ENCODE assay signal across 23 cellular contexts in the genomic region with DNA sequence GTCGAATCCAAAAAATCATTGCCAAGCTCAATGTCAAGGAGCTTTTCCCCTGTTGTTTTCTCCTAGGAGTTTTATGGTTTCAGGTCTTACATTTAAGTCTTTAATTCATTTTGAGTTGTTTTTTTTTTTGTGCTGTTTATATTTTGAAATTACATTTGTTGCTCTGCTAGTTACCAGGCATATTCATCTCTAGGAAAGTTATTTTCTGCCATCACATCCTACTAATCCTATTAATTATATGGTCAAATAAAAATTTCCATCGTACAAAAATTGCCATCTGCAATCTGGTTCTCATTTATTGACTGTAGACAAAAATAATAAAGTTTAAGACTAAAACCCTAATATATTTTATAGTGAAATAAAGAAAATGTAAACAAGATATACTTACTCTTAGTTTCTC.
DNase-seq lines count a peak whose midpoint lies in the region; FAIRE-seq and TF ChIP-seq lines count a peak whose summit lies in the region.
"Had no signal": no experiment of that assay in that cellular context is flagged by ENCODE, and none has a peak within 500 bp of the region (broad histone marks: within the 10 kb centered on the region; RNA-seq: fewer than 3 reads in every experiment).

No MANE protein-coding gene starts in this region.

- H4K91ac ChIP-seq in neuronal stem cell (ENCODE audit: low read depth, low read length, poor library complexity): no peak overlapping the region

- H3K4me1 ChIP-seq in OCI-LY7 (ENCODE audit: insufficient read depth, low read length, poor library complexity, severe bottlenecking) (no peaks in the 10 kb centered on the region), neuronal stem cell (ENCODE audit: control insufficient read depth in 2 of 2, insufficient read depth in 1 of 2, low read depth in 1 of 2, low read length in 2 of 2) (peaks cover 2 to 5% of the 10 kb centered on the region in 2 donors)

- no peaks in the 10 kb centered on the region; the same call in 1 of the 2 replicates for H3K79me2 ChIP-seq in OCI-LY7 (ENCODE audit: insufficient read depth, low read depth, low read length)

- CTCF ChIA-PET in OCI-LY7 (lab: Charles Lee; ENCODE audit: unreplicated experiment): no interaction called here

- H3K18ac ChIP-seq in neuronal stem cell (ENCODE audit: low read length): no peak overlapping the region

- H3K27ac ChIP-seq in OCI-LY7 (ENCODE audit: low read depth, low read length, poor library complexity, severe bottlenecking) (no peak overlapping the region), neuronal stem cell (replicated peaks; ENCODE audit: low read length) (no peak overlapping the region)
- H3K27ac ChIP-seq: BLaER1 had no signal

- H2AFZ ChIP-seq in OCI-LY7 (ENCODE audit: low read length) (no peak overlapping the region), neuronal stem cell (ENCODE audit: low read length) (no peak overlapping the region)

- H3K27ac Mint-ChIP-seq in glutamatergic neuron (ENCODE audit: unreplicated experiment): peak overlapping the region; percentile 90
- H3K27ac Mint-ChIP-seq: CD14-positive monocyte had no signal

- POLR2A ChIA-PET in OCI-LY7 (lab: Charles Lee): no interaction called here

- H3K4ac ChIP-seq in neuronal stem cell (ENCODE audit: low read length): no peak overlapping the region

- no peak overlapping the region for H2BK120ac ChIP-seq in neuronal stem cell (ENCODE audit: low read depth, low read length)

- BruUV-seq in OCI-LY7 (replicated peaks; lab: Mats Ljungman, UMichigan): TSS peak; percentile 13

- H2BK15ac ChIP-seq in neuronal stem cell (ENCODE audit: low read length): no peak overlapping the region

- no peaks in the 10 kb centered on the region for H3K9me3 ChIP-seq in OCI-LY7 (ENCODE audit: low read length)
- H3K9me3 ChIP-seq in neuronal stem cell (replicated peaks in 1 of 2; ENCODE audit: control insufficient read depth in 2 of 2, insufficient read depth in 1 of 2, low read depth in 1 of 2, low read length in 2 of 2): no peaks in the 10 kb centered on the region
- H3K9me3 ChIP-seq: BE2C had no signal

- no peak overlapping the region for H2AK5ac ChIP-seq in neuronal stem cell (ENCODE audit: low read depth, low read length)

- H4K8ac ChIP-seq in neuronal stem cell (ENCODE audit: low read depth, low read length): no peak overlapping the region

- intact Hi-C loops in OCI-LY7 (cut with micrococcal nuclease; ENCODE audit: unreplicated experiment): no loop called here

- peaks cover 5% of the 10 kb centered on the region for H3K27me3 Mint-ChIP-seq in glutamatergic neuron (ENCODE audit: unreplicated experiment)
- H3K27me3 Mint-ChIP-seq: CD4-positive, alpha-beta memory T cell; CD4-positive, CD25-positive, alpha-beta regulatory T cell; CD8-positive, alpha-beta memory T cell had no signal

- H3K4me1 Mint-ChIP-seq in glutamatergic neuron (ENCODE audit: low read depth, unreplicated experiment): peaks cover 33% of the 10 kb centered on the region
- H3K4me1 Mint-ChIP-seq: CD14-positive monocyte had no signal

- H3K9ac ChIP-seq in neuronal stem cell (ENCODE audit: low read depth, low read length, poor library complexity): no peak overlapping the region
- H3K9ac ChIP-seq: BLaER1 had no signal

- DNase-seq in OCI-LY7 (ENCODE audit: low spot score) (no peak), glutamatergic neuron (no peak), NCI-H69 (lab: John Stamatoyannopoulos, UW) (no peak), iPS-NIHi11 (ENCODE audit: low spot score) (no peak), neuronal stem cell (ENCODE audit: low spot score) (no peak), DMS153 (lab: John Stamatoyannopoulos, UW) (no peak)
- DNase-seq: 8988T; ACHN; BE2C; C1 segment of cervical spinal cord; CD4-positive, alpha-beta memory T cell; CD4-positive, CD25-positive, alpha-beta regulatory T cell; CD8-positive, alpha-beta memory T cell; COR-L47; GF-D8 had no signal

- WGBS in neuronal stem cell (ENCODE audit: extremely low coverage in 2 of 2, insufficient read length in 2 of 2, insufficient replicate concordance in 1 of 2), 2 donors: no CpG with 5 or more reads among the region's 2 CpGs

- peaks cover 5% of the 10 kb centered on the region; the same call in 1 of the 2 replicates for H4K20me1 ChIP-seq in OCI-LY7 (ENCODE audit: insufficient read depth, low read length)
- H4K20me1 ChIP-seq: BLaER1 had no signal

- no peaks in the 10 kb centered on the region for H3K27me3 ChIP-seq in neuronal stem cell (ENCODE audit: control insufficient read depth in 3 of 3, insufficient read depth in 3 of 3, low read depth in 1 of 3, low read length in 3 of 3)
- H3K27me3 ChIP-seq: BE2C, BLaER1 had no signal

- H3K4me3 Mint-ChIP-seq in glutamatergic neuron (ENCODE audit: unreplicated experiment): peak overlapping the region; percentile 35
- H3K4me3 Mint-ChIP-seq: CD14-positive monocyte; CD4-positive, CD25-positive, alpha-beta regulatory T cell; CD8-positive, alpha-beta memory T cell had no signal

- TF ChIP-seq CTCF in OCI-LY7 (conservative IDR thresholded peaks at IDR 0.05; ENCODE audit: low read length) (no peak), glutamatergic neuron (IDR thresholded peaks at IDR 0.05; ENCODE audit: partially characterized antibody, unreplicated experiment) (no peak)

- peaks cover 5% of the 10 kb centered on the region for H3K36me3 Mint-ChIP-seq in glutamatergic neuron (ENCODE audit: unreplicated experiment)

- H2BK5ac ChIP-seq in neuronal stem cell (ENCODE audit: low read length): no peak overlapping the region

- peaks cover 99% of the 10 kb centered on the region for H3K36me3 ChIP-seq in OCI-LY7 (ENCODE audit: insufficient read depth, low read length)
- no peaks in the 10 kb centered on the region for H3K36me3 ChIP-seq in neuronal stem cell (replicated peaks in 1 of 2; ENCODE audit: control insufficient read depth in 2 of 2, insufficient read depth in 2 of 2, low read length in 2 of 2)

- no peak overlapping the region for H3K4me3 ChIP-seq in OCI-LY7 (ENCODE audit: low read depth, low read length, poor library complexity, severe bottlenecking)
- no peak overlapping the region for H3K4me3 ChIP-seq in neuronal stem cell (ENCODE audit: low read length in 2 of 2)
- H3K4me3 ChIP-seq: BLaER1 had no signal

- no peak overlapping the region for H3K23ac ChIP-seq in neuronal stem cell (ENCODE audit: low read depth, low read length, poor library complexity)

- H3K4me2 ChIP-seq in OCI-LY7 (ENCODE audit: low read length): no peak overlapping the region
- no peak overlapping the region for H3K4me2 ChIP-seq in neuronal stem cell (ENCODE audit: insufficient read depth, low read length, poor library complexity, severe bottlenecking)
- H3K4me2 ChIP-seq: BLaER1 had no signal

- H3K9me2 ChIP-seq in OCI-LY7 (ENCODE audit: insufficient read depth, low read length): no peaks in the 10 kb centered on the region

- peaks cover 8% of the 10 kb centered on the region for H3K9me3 Mint-ChIP-seq in glutamatergic neuron (ENCODE audit: unreplicated experiment)
- H3K9me3 Mint-ChIP-seq: CD4-positive, alpha-beta memory T cell; CD4-positive, CD25-positive, alpha-beta regulatory T cell; CD8-positive, alpha-beta memory T cell had no signal

- peak; percentile 93 for FAIRE-seq in endometrium (lab: Jason Lieb, UNC)
- peak; percentile 76 for FAIRE-seq in islet of Langerhans (lab: Jason Lieb, UNC)
- FAIRE-seq: A204.1, G401.6, GM12891, GM19239 had no signal

- H2BK12ac ChIP-seq in neuronal stem cell (ENCODE audit: low read length): no peak overlapping the region

- no peaks in the 10 kb centered on the region for H3K79me1 ChIP-seq in neuronal stem cell (ENCODE audit: low read depth, low read length)

- no peak overlapping the region for H3K14ac ChIP-seq in neuronal stem cell (ENCODE audit: low read length)
